In the genomic region with DNA sequence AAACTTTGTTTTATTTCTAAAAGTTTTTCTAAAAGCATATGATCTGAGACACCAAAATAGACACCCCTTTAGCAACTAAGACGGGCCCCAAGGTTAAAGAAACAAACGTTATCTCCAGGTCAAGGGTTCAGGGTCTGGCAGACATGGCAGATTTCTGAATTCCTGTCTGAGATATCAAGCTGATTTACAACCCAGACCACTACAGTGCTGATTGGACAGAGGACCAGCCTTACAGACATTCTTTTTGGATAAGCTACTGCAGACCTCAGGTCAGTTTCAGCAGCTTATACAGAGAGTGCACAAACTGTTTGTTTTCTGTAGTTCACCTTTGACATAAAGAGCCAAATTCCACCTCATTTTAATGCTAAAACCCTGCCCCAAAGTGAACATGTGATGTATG, we compare ENCODE assay signal across 29 cellular contexts. TPM values are rescaled to one million over a fixed set of nuclear protein-coding genes. Genes with fewer than 3 reads are reported as not detected.
DNase-seq lines count a peak whose midpoint lies in the region; ATAC-seq and TF ChIP-seq lines count a peak whose summit lies in the region.
"Had no signal": no experiment of that assay in that cellular context is flagged by ENCODE, and none has a peak within 500 bp of the region (broad histone marks: within the 10 kb centered on the region; RNA-seq: fewer than 3 reads in every experiment).

No MANE protein-coding gene starts in this region.

- H3K9me3 Mint-ChIP-seq in nephron progenitor cell: peaks cover 51% of the 10 kb centered on the region
- H3K9me3 Mint-ChIP-seq: CD8-positive, alpha-beta memory T cell; HFFc6 had no signal

- H3K27ac ChIP-seq in aorta (ENCODE audit: low read depth in 1 of 2, low read length in 2 of 2) (no peak overlapping the region), GM23248 (no peak overlapping the region)
- H3K27ac ChIP-seq: stomach, tibial nerve had no signal

- peak; percentile 21 for DNase-seq in A172 (ENCODE audit: low spot score)
- peak; percentile 36 for DNase-seq in fibroblast of villous mesenchyme (ENCODE audit: low read depth)
- no peak for DNase-seq in nephron progenitor cell
- no peak for DNase-seq in aorta
- DNase-seq in NCI-H1436 (lab: John Stamatoyannopoulos, UW): no peak
- DNase-seq in GM23248: no peak
- DNase-seq: activated CD4-positive, alpha-beta T cell treated with anti-CD3 and anti-CD28 coated beads for 36 hours; activated CD8-positive, alpha-beta memory T cell treated with anti-CD3 and anti-CD28 coated beads for 24 hours; activated T-cell treated with anti-CD3 and anti-CD28 coated beads, Interleukin-2, amount 50 U/mL, for 1 hour; AML-193; CD8-positive, alpha-beta memory T cell; dermis blood vessel endothelial cell; DMS53; HFFc6; left cardiac atrium; naive B cell; NCI-H1417; NCI-H524 treated with DMSO at 0.1 percent for 48 hours; stomach; T-helper 17 cell had no signal

- in situ Hi-C loops in GM23248 (cut with MboI): no loop called here

- H4K20me1 ChIP-seq in GM23248 (ENCODE audit: insufficient read depth): no peaks in the 10 kb centered on the region

- no peak for ATAC-seq in SK-N-SH treated with all-trans-retinoic acid at 6 μM for 48 hours
- ATAC-seq in aorta (ENCODE audit: low FRiP score): no peak
- no peak for ATAC-seq in HG03520 (IDR thresholded peaks at IDR 0.05; ENCODE audit: unreplicated experiment)
- ATAC-seq: activated CD4-positive, alpha-beta T cell treated with anti-CD3 and anti-CD28 coated beads for 36 hours; left cardiac atrium; T-helper 17 cell had no signal

- TF ChIP-seq CTCF in fibroblast of villous mesenchyme (IDR thresholded peaks at IDR 0.05; ENCODE audit: insufficient read depth, low read depth, low read length) (no peak), nephron progenitor cell (IDR thresholded peaks at IDR 0.05) (no peak)

- H3K27ac Mint-ChIP-seq in nephron progenitor cell: peak overlapping the region; percentile 93
- H3K27ac Mint-ChIP-seq: activated CD4-positive, alpha-beta T cell treated with anti-CD3 and anti-CD28 coated beads for 36 hours; CD8-positive, alpha-beta memory T cell; HFFc6; memory B cell; naive B cell; T-helper 17 cell had no signal

- H3K4me1 ChIP-seq in aorta (ENCODE audit: control insufficient read depth in 1 of 2, insufficient read depth in 2 of 2, low read length in 2 of 2) (no peaks in the 10 kb centered on the region), GM23248 (ENCODE audit: insufficient read depth) (no peaks in the 10 kb centered on the region)

- H3K9me3 ChIP-seq in aorta (ENCODE audit: control insufficient read depth, low read length) (no peaks in the 10 kb centered on the region), GM23248 (ENCODE audit: low read depth) (no peaks in the 10 kb centered on the region)
- H3K9me3 ChIP-seq: ovary, stomach had no signal

- peaks cover 68% of the 10 kb centered on the region for H3K4me1 Mint-ChIP-seq in nephron progenitor cell
- H3K4me1 Mint-ChIP-seq: T-helper 17 cell had no signal

- H3K36me3 ChIP-seq in aorta (ENCODE audit: control insufficient read depth in 1 of 2, insufficient read depth in 2 of 2, low read length in 1 of 2) (no peaks in the 10 kb centered on the region), GM23248 (ENCODE audit: low read depth) (no peaks in the 10 kb centered on the region)
- H3K36me3 ChIP-seq: ovary, stomach, tibial nerve had no signal

- H3K4me3 Mint-ChIP-seq in nephron progenitor cell: peak overlapping the region; percentile 57
- H3K4me3 Mint-ChIP-seq: activated CD4-positive, alpha-beta T cell treated with anti-CD3 and anti-CD28 coated beads for 36 hours; CD8-positive, alpha-beta memory T cell; HFFc6; memory B cell; T-helper 17 cell had no signal

- peaks cover 10% of the 10 kb centered on the region for H3K36me3 Mint-ChIP-seq in nephron progenitor cell (ENCODE audit: low read depth)
- H3K36me3 Mint-ChIP-seq: CD8-positive, alpha-beta memory T cell; memory B cell; naive B cell had no signal

- no peak overlapping the region for H3K4me2 ChIP-seq in GM23248 (ENCODE audit: unreplicated experiment)

- H3K79me2 ChIP-seq in GM23248 (ENCODE audit: insufficient read depth): no peaks in the 10 kb centered on the region

- no peak overlapping the region for H3K9ac ChIP-seq in GM23248

- H3K27me3 ChIP-seq in aorta (ENCODE audit: control insufficient read depth in 1 of 2, insufficient read depth in 2 of 2, low read length in 1 of 2) (peaks cover 0 to 2% of the 10 kb centered on the region in 2 donors), GM23248 (replicated peaks; ENCODE audit: insufficient read depth) (peaks cover 21% of the 10 kb centered on the region)
- H3K27me3 ChIP-seq: ovary had no signal

- H2AFZ ChIP-seq in GM23248: no peak overlapping the region

- H3K27me3 Mint-ChIP-seq in nephron progenitor cell (ENCODE audit: low read depth, poor library complexity): peaks cover 9% of the 10 kb centered on the region

- WGBS in aorta, 2 donors: 3 to 5% methylated on average over 2 of the region's 2 CpGs
- 1 to 3% methylated on average over 2 of the region's 2 CpGs for WGBS in GM23248 (ENCODE audit: low coverage in 1 of 2, low lambda C conversion rate in 2 of 2, missing lambda C conversion rate in 2 of 2), 2 experiments

- no peak overlapping the region for H3K4me3 ChIP-seq in fibroblast of villous mesenchyme (ENCODE audit: low read depth, low read length)
- H3K4me3 ChIP-seq in aorta (ENCODE audit: low read length in 2 of 2): no peak overlapping the region
- H3K4me3 ChIP-seq in GM23248: no peak overlapping the region
- H3K4me3 ChIP-seq: ovary, stomach, tibial nerve had no signal

- H3K9me2 ChIP-seq in GM23248 (ENCODE audit: insufficient read depth): no peaks in the 10 kb centered on the region

- no peaks in the 10 kb centered on the region for H3F3A ChIP-seq in GM23248 (ENCODE audit: insufficient read depth)

- intact Hi-C loops in aorta (cut with DNase I): no loop called here

TF ChIP-seq in SK-N-SH treated with all-trans-retinoic acid at 6 μM for 48 hours, 23 proteins besides CTCF, POLR2A, EP300 and RAD21:
- TF ChIP-seq, protein P1, sequence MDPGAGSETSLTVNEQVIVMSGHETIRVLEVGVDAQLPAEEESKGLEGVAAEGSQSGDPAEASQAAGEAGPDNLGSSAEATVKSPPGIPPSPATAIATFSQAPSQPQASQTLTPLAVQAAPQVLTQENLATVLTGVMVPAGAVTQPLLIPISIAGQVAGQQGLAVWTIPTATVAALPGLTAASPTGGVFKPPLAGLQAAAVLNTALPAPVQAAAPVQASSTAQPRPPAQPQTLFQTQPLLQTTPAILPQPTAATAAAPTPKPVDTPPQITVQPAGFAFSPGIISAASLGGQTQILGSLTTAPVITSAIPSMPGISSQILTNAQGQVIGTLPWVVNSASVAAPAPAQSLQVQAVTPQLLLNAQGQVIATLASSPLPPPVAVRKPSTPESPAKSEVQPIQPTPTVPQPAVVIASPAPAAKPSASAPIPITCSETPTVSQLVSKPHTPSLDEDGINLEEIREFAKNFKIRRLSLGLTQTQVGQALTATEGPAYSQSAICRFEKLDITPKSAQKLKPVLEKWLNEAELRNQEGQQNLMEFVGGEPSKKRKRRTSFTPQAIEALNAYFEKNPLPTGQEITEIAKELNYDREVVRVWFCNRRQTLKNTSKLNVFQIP (CRISPR knock-in tag; IDR thresholded peaks at IDR 0.05; ENCODE audit: borderline replicate concordance, low read depth): no peak
- peak; percentile 83 for TF ChIP-seq ISL1 (CRISPR knock-in tag; IDR thresholded peaks at IDR 0.05)
- TF ChIP-seq, protein P2, sequence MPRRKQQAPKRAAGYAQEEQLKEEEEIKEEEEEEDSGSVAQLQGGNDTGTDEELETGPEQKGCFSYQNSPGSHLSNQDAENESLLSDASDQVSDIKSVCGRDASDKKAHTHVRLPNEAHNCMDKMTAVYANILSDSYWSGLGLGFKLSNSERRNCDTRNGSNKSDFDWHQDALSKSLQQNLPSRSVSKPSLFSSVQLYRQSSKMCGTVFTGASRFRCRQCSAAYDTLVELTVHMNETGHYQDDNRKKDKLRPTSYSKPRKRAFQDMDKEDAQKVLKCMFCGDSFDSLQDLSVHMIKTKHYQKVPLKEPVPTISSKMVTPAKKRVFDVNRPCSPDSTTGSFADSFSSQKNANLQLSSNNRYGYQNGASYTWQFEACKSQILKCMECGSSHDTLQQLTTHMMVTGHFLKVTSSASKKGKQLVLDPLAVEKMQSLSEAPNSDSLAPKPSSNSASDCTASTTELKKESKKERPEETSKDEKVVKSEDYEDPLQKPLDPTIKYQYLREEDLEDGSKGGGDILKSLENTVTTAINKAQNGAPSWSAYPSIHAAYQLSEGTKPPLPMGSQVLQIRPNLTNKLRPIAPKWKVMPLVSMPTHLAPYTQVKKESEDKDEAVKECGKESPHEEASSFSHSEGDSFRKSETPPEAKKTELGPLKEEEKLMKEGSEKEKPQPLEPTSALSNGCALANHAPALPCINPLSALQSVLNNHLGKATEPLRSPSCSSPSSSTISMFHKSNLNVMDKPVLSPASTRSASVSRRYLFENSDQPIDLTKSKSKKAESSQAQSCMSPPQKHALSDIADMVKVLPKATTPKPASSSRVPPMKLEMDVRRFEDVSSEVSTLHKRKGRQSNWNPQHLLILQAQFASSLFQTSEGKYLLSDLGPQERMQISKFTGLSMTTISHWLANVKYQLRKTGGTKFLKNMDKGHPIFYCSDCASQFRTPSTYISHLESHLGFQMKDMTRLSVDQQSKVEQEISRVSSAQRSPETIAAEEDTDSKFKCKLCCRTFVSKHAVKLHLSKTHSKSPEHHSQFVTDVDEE (CRISPR knock-in tag; IDR thresholded peaks at IDR 0.05): peak; percentile 96
- TF ChIP-seq ESRRG (CRISPR knock-in tag; IDR thresholded peaks at IDR 0.05): peak; percentile 84; the same call in 1 of the 2 replicates
- 0 out of 2 replicates have a peak, but pooled peaks have one; percentile 82 for TF ChIP-seq GLIS3 (CRISPR knock-in tag; IDR thresholded peaks at IDR 0.05)
- TF ChIP-seq, protein P3, sequence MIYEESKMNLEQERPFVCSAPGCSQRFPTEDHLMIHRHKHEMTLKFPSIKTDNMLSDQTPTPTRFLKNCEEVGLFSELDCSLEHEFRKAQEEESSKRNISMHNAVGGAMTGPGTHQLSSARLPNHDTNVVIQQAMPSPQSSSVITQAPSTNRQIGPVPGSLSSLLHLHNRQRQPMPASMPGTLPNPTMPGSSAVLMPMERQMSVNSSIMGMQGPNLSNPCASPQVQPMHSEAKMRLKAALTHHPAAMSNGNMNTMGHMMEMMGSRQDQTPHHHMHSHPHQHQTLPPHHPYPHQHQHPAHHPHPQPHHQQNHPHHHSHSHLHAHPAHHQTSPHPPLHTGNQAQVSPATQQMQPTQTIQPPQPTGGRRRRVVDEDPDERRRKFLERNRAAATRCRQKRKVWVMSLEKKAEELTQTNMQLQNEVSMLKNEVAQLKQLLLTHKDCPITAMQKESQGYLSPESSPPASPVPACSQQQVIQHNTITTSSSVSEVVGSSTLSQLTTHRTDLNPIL (CRISPR knock-in tag; IDR thresholded peaks at IDR 0.05; ENCODE audit: low read depth): peak; percentile 11; the same call in 1 of the 2 replicates
- TF ChIP-seq SNAI2 (CRISPR knock-in tag; IDR thresholded peaks at IDR 0.05): no peak
- peak; percentile 77 for TF ChIP-seq TCF4 (CRISPR knock-in tag; IDR thresholded peaks at IDR 0.05; ENCODE audit: borderline replicate concordance)
TF ChIP-seq in SK-N-SH treated with all-trans-retinoic acid at 6 μM for 48 hours: peak in this region for 6.

RNA-seq across cellular contexts. Expression of a gene that starts 34.8 kb away (rescaled TPM):
- not detected in 2 replicates for total RNA-seq in A172 (2014; rRNA removed; shearing (Covaris generic))
- not detected in 2 replicates for total RNA-seq in fibroblast of villous mesenchyme
- not detected for total RNA-seq in aorta
- polyA plus RNA-seq in aorta: 1 to 10 TPM in 1 of 2 donors, not detected in 1; 1.2 TPM
- not detected in 2 replicates for total RNA-seq in GM23248 (2014; rRNA removed; shearing (Covaris generic))
- polyA plus RNA-seq in GM23248 (2016; fragmentation: Nextera tagmentation; extraction: Ambion mirVana): not detected in 2 replicates
- total RNA-seq: activated CD4-positive, alpha-beta T cell treated with anti-CD3 and anti-CD28 coated beads for 36 hours; CD8-positive, alpha-beta memory T cell; dermis blood vessel endothelial cell; fibroblast of lung; HFFc6; left cardiac atrium; M059J; RPMI7951; SK-MEL-5; T-helper 17 cell; tibial nerve had no signal
- polyA plus RNA-seq: CD8-positive, alpha-beta memory T cell; fibroblast of lung had no signal

Comparison
In these comparisons a context has a peak if more than half of its experiments do, and no peak if none do; other contexts are left out.
1. DNase-seq: peak in A172 (single experiment) and fibroblast of villous mesenchyme (single experiment); none in nephron progenitor cell (single experiment), aorta (0 of 2), NCI-H1436 (single experiment) and GM23248 (single experiment).